Comparison of ENCODE assay signal across 20 cellular contexts in genomic region chr6:17908831-17909230, GRCh38.
DNase-seq lines count a peak whose midpoint lies in the region; ATAC-seq and TF ChIP-seq lines count a peak whose summit lies in the region.
"Had no signal": no experiment of that assay in that cellular context is flagged by ENCODE, and none has a peak within 500 bp of the region (broad histone marks: within the 10 kb centered on the region; RNA-seq: fewer than 3 reads in every experiment).

No MANE protein-coding gene starts in this region.

- H4K20me1 ChIP-seq in smooth muscle cell (ENCODE audit: low read depth), result peaks cover 7% of the 10 kb centered on the region
- H4K20me1 ChIP-seq: BLaER1 had no signal

- intact Hi-C loops in left lung (cut with DNase I), result no loop called here

- POLR2A ChIA-PET in activated CD4-positive, alpha-beta T cell treated with anti-CD3 and anti-CD28 coated beads, Interleukin-2, amount 10 ng/mL, durations not matched to agents 7 days and 5 days (lab: Charles Lee), result no interaction called here

- no peaks in the 10 kb centered on the region for H3K9me3 ChIP-seq in adipocyte (ENCODE audit: control insufficient read depth, low read length)
- H3K9me3 ChIP-seq in left lung, result no peaks in the 10 kb centered on the region
- H3K9me3 ChIP-seq in smooth muscle cell (replicated peaks; ENCODE audit: low read depth), result no peaks in the 10 kb centered on the region
- H3K9me3 ChIP-seq: tibial artery had no signal

- H3K4me2 ChIP-seq in smooth muscle cell, result no peak overlapping the region
- H3K4me2 ChIP-seq: BLaER1 had no signal

- peak overlapping the region; percentile 76 for H3K27ac Mint-ChIP-seq in activated CD4-positive, alpha-beta T cell treated with anti-CD3 and anti-CD28 coated beads, Interleukin-2, amount 10 ng/mL, durations not matched to agents 7 days and 5 days
- H3K27ac Mint-ChIP-seq: activated CD4-positive, alpha-beta memory T cell treated with anti-CD3 and anti-CD28 coated beads, Interleukin-2, amount 10 ng/mL, durations not matched to agents 7 days and 5 days; activated naive CD4-positive, alpha-beta T cell treated with anti-CD3 and anti-CD28 coated beads, Interleukin-2, amount 50 U/mL, for 24 hours; activated T-cell treated with anti-CD3 and anti-CD28 coated beads, Interleukin-2, amount 50 U/mL, for 24 hours had no signal

- H3K4me1 Mint-ChIP-seq in activated CD4-positive, alpha-beta T cell treated with anti-CD3 and anti-CD28 coated beads, Interleukin-2, amount 10 ng/mL, durations not matched to agents 7 days and 5 days, result peaks cover 24% of the 10 kb centered on the region
- peaks cover 5% of the 10 kb centered on the region for H3K4me1 Mint-ChIP-seq in activated T-cell treated with anti-CD3 and anti-CD28 coated beads, Interleukin-2, amount 50 U/mL, for 4 hours (ENCODE audit: low read depth)
- H3K4me1 Mint-ChIP-seq: activated naive CD4-positive, alpha-beta T cell treated with anti-CD3 and anti-CD28 coated beads, Interleukin-2, amount 50 U/mL, for 24 hours had no signal

- H2AFZ ChIP-seq in smooth muscle cell (ENCODE audit: low read depth), result no peak overlapping the region

- H3K27me3 ChIP-seq in adipocyte (replicated peaks; ENCODE audit: control insufficient read depth, insufficient read depth, low read length), result no peaks in the 10 kb centered on the region
- no peaks in the 10 kb centered on the region for H3K27me3 ChIP-seq in left lung
- no peaks in the 10 kb centered on the region for H3K27me3 ChIP-seq in smooth muscle cell (ENCODE audit: low read depth)
- H3K27me3 ChIP-seq: BLaER1, tibial artery had no signal

- peak overlapping the region; percentile 74 to 93 for H3K27ac ChIP-seq in left lung
- H3K27ac ChIP-seq in smooth muscle cell (ENCODE audit: low read depth), result peak overlapping the region; percentile 91
- H3K27ac ChIP-seq: BLaER1, WERI-Rb-1 had no signal

- peaks cover 10% of the 10 kb centered on the region for H3F3A ChIP-seq in smooth muscle cell (ENCODE audit: low read depth)

- no peaks in the 10 kb centered on the region for H3K36me3 ChIP-seq in adipocyte (ENCODE audit: control insufficient read depth, insufficient read depth, low read length, severe bottlenecking)
- H3K36me3 ChIP-seq in left lung, result no peaks in the 10 kb centered on the region
- no peaks in the 10 kb centered on the region for H3K36me3 ChIP-seq in smooth muscle cell (ENCODE audit: low read depth)
- H3K36me3 ChIP-seq: BLaER1, tibial artery, WERI-Rb-1 had no signal

- peak; percentile 56 for ATAC-seq in left lung
- no peak for ATAC-seq in HG03095 (IDR thresholded peaks at IDR 0.05; ENCODE audit: unreplicated experiment)
- no peak for ATAC-seq in activated T-cell treated with anti-CD3 and anti-CD28 coated beads, Interleukin-2, amount 50 U/mL, for 4 hours

- no peak for DNase-seq in activated CD4-positive, alpha-beta T cell treated with anti-CD3 and anti-CD28 coated beads, Interleukin-2, amount 10 ng/mL, durations not matched to agents 7 days and 5 days
- DNase-seq in activated CD4-positive, alpha-beta T cell treated with anti-CD3 and anti-CD28 coated beads for 1 hour, result no peak
- DNase-seq in adipocyte (ENCODE audit: low read depth) (peak; percentile 45), left lung (no peak), smooth muscle cell (lab: John Stamatoyannopoulos, UW; ENCODE audit: unreplicated experiment) (no peak), D341Med (ENCODE audit: low spot score) (no peak)
- no peak for DNase-seq in activated T-cell treated with anti-CD3 and anti-CD28 coated beads, Interleukin-2, amount 50 U/mL, for 4 hours
- DNase-seq: 8988T; activated CD4-positive, alpha-beta memory T cell treated with anti-CD3 and anti-CD28 coated beads, Interleukin-2, amount 10 ng/mL, durations not matched to agents 7 days and 5 days; activated T-cell treated with anti-CD3 and anti-CD28 coated beads, Interleukin-2, amount 50 U/mL, for 24 hours; NCI-H187; NCI-H446 treated with DMSO at 0.1 percent for 48 hours; retina; SHP77 treated with DMSO at 0.1 percent for 48 hours; stimulated activated naive CD4-positive, alpha-beta T cell; tibial artery; WERI-Rb-1 had no signal

- H3K9me3 Mint-ChIP-seq in activated CD4-positive, alpha-beta T cell treated with anti-CD3 and anti-CD28 coated beads, Interleukin-2, amount 10 ng/mL, durations not matched to agents 7 days and 5 days, result peaks cover 4% of the 10 kb centered on the region
- H3K9me3 Mint-ChIP-seq in activated T-cell treated with anti-CD3 and anti-CD28 coated beads, Interleukin-2, amount 50 U/mL, for 4 hours, result peaks cover 4% of the 10 kb centered on the region
- H3K9me3 Mint-ChIP-seq: activated CD4-positive, alpha-beta memory T cell treated with anti-CD3 and anti-CD28 coated beads, Interleukin-2, amount 10 ng/mL, durations not matched to agents 7 days and 5 days; activated naive CD4-positive, alpha-beta T cell treated with anti-CD3 and anti-CD28 coated beads, Interleukin-2, amount 50 U/mL, for 24 hours; activated T-cell treated with anti-CD3 and anti-CD28 coated beads, Interleukin-2, amount 50 U/mL, for 24 hours had no signal

- CTCF ChIA-PET in activated CD4-positive, alpha-beta T cell treated with anti-CD3 and anti-CD28 coated beads, Interleukin-2, amount 10 ng/mL, durations not matched to agents 7 days and 5 days (lab: Charles Lee), result no interaction called here

- no peak for TF ChIP-seq CTCF in left lung (IDR thresholded peaks at IDR 0.05)
- no peak for TF ChIP-seq CTCF in smooth muscle cell (IDR thresholded peaks at IDR 0.05; ENCODE audit: borderline replicate concordance, insufficient read depth, poor library complexity, severe bottlenecking)

- no peaks in the 10 kb centered on the region for H3K36me3 Mint-ChIP-seq in activated CD4-positive, alpha-beta T cell treated with anti-CD3 and anti-CD28 coated beads, Interleukin-2, amount 10 ng/mL, durations not matched to agents 7 days and 5 days (ENCODE audit: low read depth)
- no peaks in the 10 kb centered on the region for H3K36me3 Mint-ChIP-seq in activated T-cell treated with anti-CD3 and anti-CD28 coated beads, Interleukin-2, amount 50 U/mL, for 4 hours (ENCODE audit: insufficient read depth)
- H3K36me3 Mint-ChIP-seq: activated naive CD4-positive, alpha-beta T cell treated with anti-CD3 and anti-CD28 coated beads, Interleukin-2, amount 50 U/mL, for 24 hours had no signal

- H3K9ac ChIP-seq in adipocyte (ENCODE audit: low read length) (no peak overlapping the region), smooth muscle cell (ENCODE audit: low read depth) (peak overlapping the region; percentile 72)
- H3K9ac ChIP-seq: BLaER1 had no signal

- no peak overlapping the region for H3K4me3 Mint-ChIP-seq in activated CD4-positive, alpha-beta T cell treated with anti-CD3 and anti-CD28 coated beads, Interleukin-2, amount 10 ng/mL, durations not matched to agents 7 days and 5 days
- H3K4me3 Mint-ChIP-seq in activated T-cell treated with anti-CD3 and anti-CD28 coated beads, Interleukin-2, amount 50 U/mL, for 4 hours, result no peak overlapping the region
- H3K4me3 Mint-ChIP-seq: activated CD4-positive, alpha-beta memory T cell treated with anti-CD3 and anti-CD28 coated beads, Interleukin-2, amount 10 ng/mL, durations not matched to agents 7 days and 5 days; activated naive CD4-positive, alpha-beta T cell treated with anti-CD3 and anti-CD28 coated beads, Interleukin-2, amount 50 U/mL, for 24 hours; activated T-cell treated with anti-CD3 and anti-CD28 coated beads, Interleukin-2, amount 50 U/mL, for 24 hours had no signal

- peaks cover 42% of the 10 kb centered on the region for H3K79me2 ChIP-seq in smooth muscle cell (ENCODE audit: low read depth)

- H3K4me1 ChIP-seq in adipocyte (ENCODE audit: control insufficient read depth, insufficient read depth, low read length) (peaks cover 46% of the 10 kb centered on the region), left lung (peaks cover 33 to 66% of the 10 kb centered on the region in 2 donors), smooth muscle cell (ENCODE audit: low read depth) (peaks cover 14% of the 10 kb centered on the region)

- H3K4me3 ChIP-seq in adipocyte (ENCODE audit: low read length) (no peak overlapping the region), left lung (no peak overlapping the region), smooth muscle cell (no peak overlapping the region)
- H3K4me3 ChIP-seq: BLaER1, tibial artery had no signal

- H3K27me3 Mint-ChIP-seq in activated CD4-positive, alpha-beta T cell treated with anti-CD3 and anti-CD28 coated beads, Interleukin-2, amount 10 ng/mL, durations not matched to agents 7 days and 5 days, result peaks cover 28% of the 10 kb centered on the region
- peaks cover 18% of the 10 kb centered on the region for H3K27me3 Mint-ChIP-seq in activated T-cell treated with anti-CD3 and anti-CD28 coated beads, Interleukin-2, amount 50 U/mL, for 4 hours (ENCODE audit: low read depth)

- WGBS in smooth muscle cell (ENCODE audit: low lambda C conversion rate), result 85% methylated on average over 4 of the region's 4 CpGs
